1 cellular context compared by ENCODE assay signal in the genomic region with DNA sequence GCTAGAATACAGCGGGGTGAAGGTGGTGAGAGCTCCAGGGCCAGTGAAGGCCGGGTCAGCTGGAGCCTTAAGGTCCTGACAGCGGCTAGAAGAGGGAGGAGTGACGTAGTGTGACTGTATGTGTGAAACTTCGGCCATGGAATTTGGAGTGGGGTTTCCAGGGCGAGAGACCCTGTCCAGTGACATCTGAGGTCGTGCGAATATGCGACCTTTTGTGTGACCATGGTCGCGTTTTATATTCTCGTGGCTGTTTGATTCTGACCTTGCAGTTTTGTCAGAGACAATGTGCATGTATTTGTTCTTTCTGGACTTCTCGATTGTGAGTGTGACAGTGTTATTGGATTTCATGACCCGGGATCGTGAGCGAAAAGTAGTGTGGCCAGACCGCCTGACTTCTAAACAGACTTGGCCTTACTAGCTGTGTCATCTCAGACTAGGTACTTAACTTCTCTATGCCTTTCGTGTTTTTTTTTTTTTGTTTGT.
TF ChIP-seq lines count a peak whose summit lies in the region.

No MANE protein-coding gene starts in this region.

TF ChIP-seq in GM12878, 131 proteins besides CTCF, POLR2A, EP300 and RAD21 (continues in another document):
- TF ChIP-seq HDGF (IDR thresholded peaks at IDR 0.05) (no peak), HDAC6 (IDR thresholded peaks at IDR 0.05; ENCODE audit: unreplicated experiment) (no peak), RB1 (IDR thresholded peaks at IDR 0.05; ENCODE audit: borderline replicate concordance) (no peak), RCOR1 (conservative IDR thresholded peaks at IDR 0.05; ENCODE audit: low read depth, low read length) (no peak), GABPA (IDR thresholded peaks at IDR 0.05; ENCODE audit: low read depth) (no peak), MYB (IDR thresholded peaks at IDR 0.05; ENCODE audit: borderline replicate concordance, low read depth, low read length) (no peak), SREBF1 (IDR thresholded peaks at IDR 0.05; ENCODE audit: low read length) (no peak), BACH1 (IDR thresholded peaks at IDR 0.05; ENCODE audit: borderline replicate concordance) (no peak), MYC (IDR thresholded peaks at IDR 0.05; ENCODE audit: insufficient read depth, insufficient read length, insufficient replicate concordance, low read length, severe bottlenecking) (no peak), TCF3 (IDR thresholded peaks at IDR 0.05; ENCODE audit: borderline replicate concordance, insufficient read depth, low read depth, low read length) (no peak), NRF1 (conservative IDR thresholded peaks at IDR 0.05; ENCODE audit: low read depth, low read length) (no peak), BCL11A (IDR thresholded peaks at IDR 0.05; ENCODE audit: low read depth, low read length) (no peak), CBX3 (IDR thresholded peaks at IDR 0.05; ENCODE audit: borderline replicate concordance, low read depth) (no peak), TCF12 (IDR thresholded peaks at IDR 0.05; ENCODE audit: low read depth, low read length) (no peak), ZNF274 (IDR thresholded peaks at IDR 0.05; ENCODE audit: insufficient read depth, insufficient read length) (no peak), YBX1 (IDR thresholded peaks at IDR 0.05) (no peak), MEF2A (IDR thresholded peaks at IDR 0.05; ENCODE audit: insufficient read depth, low read depth, low read length) (no peak), RBBP5 (conservative IDR thresholded peaks at IDR 0.05) (no peak), NBN (IDR thresholded peaks at IDR 0.05) (no peak), PML (IDR thresholded peaks at IDR 0.05; ENCODE audit: low read length) (no peak), ESRRA (IDR thresholded peaks at IDR 0.05; ENCODE audit: low read length) (no peak), NFYA (IDR thresholded peaks at IDR 0.05; ENCODE audit: borderline replicate concordance, low read depth, low read length) (no peak), MTA3 (IDR thresholded peaks at IDR 0.05; ENCODE audit: borderline replicate concordance, low read length) (no peak), RAD51 (IDR thresholded peaks at IDR 0.05) (no peak), HCFC1 (IDR thresholded peaks at IDR 0.05; ENCODE audit: low read length) (no peak), MXI1 (IDR thresholded peaks at IDR 0.05; ENCODE audit: low read depth, low read length) (no peak), IKZF1 (conservative IDR thresholded peaks at IDR 0.05) (no peak; the same call in 1 of the 2 replicates), CREM (IDR thresholded peaks at IDR 0.05; ENCODE audit: low read depth) (no peak), LARP7 (IDR thresholded peaks at IDR 0.05) (peak; percentile 55; the same call in 1 of the 2 replicates)
- TF ChIP-seq, protein P1, sequence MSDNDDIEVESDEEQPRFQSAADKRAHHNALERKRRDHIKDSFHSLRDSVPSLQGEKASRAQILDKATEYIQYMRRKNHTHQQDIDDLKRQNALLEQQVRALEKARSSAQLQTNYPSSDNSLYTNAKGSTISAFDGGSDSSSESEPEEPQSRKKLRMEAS (IDR thresholded peaks at IDR 0.05; ENCODE audit: low read depth, low read length) = no peak
- TF ChIP-seq, protein P2, sequence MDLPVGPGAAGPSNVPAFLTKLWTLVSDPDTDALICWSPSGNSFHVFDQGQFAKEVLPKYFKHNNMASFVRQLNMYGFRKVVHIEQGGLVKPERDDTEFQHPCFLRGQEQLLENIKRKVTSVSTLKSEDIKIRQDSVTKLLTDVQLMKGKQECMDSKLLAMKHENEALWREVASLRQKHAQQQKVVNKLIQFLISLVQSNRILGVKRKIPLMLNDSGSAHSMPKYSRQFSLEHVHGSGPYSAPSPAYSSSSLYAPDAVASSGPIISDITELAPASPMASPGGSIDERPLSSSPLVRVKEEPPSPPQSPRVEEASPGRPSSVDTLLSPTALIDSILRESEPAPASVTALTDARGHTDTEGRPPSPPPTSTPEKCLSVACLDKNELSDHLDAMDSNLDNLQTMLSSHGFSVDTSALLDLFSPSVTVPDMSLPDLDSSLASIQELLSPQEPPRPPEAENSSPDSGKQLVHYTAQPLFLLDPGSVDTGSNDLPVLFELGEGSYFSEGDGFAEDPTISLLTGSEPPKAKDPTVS (IDR thresholded peaks at IDR 0.05; ENCODE audit: low read depth, low read length) = no peak
- TF ChIP-seq, protein P3, sequence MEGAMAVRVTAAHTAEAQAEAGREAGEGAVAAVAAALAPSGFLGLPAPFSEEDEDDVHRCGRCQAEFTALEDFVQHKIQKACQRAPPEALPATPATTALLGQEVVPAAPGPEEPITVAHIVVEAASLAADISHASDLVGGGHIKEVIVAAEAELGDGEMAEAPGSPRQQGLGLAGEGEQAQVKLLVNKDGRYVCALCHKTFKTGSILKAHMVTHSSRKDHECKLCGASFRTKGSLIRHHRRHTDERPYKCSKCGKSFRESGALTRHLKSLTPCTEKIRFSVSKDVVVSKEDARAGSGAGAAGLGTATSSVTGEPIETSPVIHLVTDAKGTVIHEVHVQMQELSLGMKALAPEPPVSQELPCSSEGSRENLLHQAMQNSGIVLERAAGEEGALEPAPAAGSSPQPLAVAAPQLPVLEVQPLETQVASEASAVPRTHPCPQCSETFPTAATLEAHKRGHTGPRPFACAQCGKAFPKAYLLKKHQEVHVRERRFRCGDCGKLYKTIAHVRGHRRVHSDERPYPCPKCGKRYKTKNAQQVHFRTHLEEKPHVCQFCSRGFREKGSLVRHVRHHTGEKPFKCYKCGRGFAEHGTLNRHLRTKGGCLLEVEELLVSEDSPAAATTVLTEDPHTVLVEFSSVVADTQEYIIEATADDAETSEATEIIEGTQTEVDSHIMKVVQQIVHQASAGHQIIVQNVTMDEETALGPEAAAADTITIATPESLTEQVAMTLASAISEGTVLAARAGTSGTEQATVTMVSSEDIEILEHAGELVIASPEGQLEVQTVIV (IDR thresholded peaks at IDR 0.05; ENCODE audit: borderline replicate concordance, partially characterized antibody) = no peak
- TF ChIP-seq, protein P4, sequence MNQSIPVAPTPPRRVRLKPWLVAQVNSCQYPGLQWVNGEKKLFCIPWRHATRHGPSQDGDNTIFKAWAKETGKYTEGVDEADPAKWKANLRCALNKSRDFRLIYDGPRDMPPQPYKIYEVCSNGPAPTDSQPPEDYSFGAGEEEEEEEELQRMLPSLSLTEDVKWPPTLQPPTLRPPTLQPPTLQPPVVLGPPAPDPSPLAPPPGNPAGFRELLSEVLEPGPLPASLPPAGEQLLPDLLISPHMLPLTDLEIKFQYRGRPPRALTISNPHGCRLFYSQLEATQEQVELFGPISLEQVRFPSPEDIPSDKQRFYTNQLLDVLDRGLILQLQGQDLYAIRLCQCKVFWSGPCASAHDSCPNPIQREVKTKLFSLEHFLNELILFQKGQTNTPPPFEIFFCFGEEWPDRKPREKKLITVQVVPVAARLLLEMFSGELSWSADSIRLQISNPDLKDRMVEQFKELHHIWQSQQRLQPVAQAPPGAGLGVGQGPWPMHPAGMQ (IDR thresholded peaks at IDR 0.05; ENCODE audit: borderline replicate concordance) = no peak
- TF ChIP-seq, protein P5, sequence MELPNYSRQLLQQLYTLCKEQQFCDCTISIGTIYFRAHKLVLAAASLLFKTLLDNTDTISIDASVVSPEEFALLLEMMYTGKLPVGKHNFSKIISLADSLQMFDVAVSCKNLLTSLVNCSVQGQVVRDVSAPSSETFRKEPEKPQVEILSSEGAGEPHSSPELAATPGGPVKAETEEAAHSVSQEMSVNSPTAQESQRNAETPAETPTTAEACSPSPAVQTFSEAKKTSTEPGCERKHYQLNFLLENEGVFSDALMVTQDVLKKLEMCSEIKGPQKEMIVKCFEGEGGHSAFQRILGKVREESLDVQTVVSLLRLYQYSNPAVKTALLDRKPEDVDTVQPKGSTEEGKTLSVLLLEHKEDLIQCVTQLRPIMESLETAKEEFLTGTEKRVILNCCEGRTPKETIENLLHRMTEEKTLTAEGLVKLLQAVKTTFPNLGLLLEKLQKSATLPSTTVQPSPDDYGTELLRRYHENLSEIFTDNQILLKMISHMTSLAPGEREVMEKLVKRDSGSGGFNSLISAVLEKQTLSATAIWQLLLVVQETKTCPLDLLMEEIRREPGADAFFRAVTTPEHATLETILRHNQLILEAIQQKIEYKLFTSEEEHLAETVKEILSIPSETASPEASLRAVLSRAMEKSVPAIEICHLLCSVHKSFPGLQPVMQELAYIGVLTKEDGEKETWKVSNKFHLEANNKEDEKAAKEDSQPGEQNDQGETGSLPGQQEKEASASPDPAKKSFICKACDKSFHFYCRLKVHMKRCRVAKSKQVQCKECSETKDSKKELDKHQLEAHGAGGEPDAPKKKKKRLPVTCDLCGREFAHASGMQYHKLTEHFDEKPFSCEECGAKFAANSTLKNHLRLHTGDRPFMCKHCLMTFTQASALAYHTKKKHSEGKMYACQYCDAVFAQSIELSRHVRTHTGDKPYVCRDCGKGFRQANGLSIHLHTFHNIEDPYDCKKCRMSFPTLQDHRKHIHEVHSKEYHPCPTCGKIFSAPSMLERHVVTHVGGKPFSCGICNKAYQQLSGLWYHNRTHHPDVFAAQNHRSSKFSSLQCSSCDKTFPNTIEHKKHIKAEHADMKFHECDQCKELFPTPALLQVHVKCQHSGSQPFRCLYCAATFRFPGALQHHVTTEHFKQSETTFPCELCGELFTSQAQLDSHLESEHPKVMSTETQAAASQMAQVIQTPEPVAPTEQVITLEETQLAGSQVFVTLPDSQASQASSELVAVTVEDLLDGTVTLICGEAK (IDR thresholded peaks at IDR 0.05; ENCODE audit: borderline replicate concordance) = no peak
- TF ChIP-seq, protein P6, sequence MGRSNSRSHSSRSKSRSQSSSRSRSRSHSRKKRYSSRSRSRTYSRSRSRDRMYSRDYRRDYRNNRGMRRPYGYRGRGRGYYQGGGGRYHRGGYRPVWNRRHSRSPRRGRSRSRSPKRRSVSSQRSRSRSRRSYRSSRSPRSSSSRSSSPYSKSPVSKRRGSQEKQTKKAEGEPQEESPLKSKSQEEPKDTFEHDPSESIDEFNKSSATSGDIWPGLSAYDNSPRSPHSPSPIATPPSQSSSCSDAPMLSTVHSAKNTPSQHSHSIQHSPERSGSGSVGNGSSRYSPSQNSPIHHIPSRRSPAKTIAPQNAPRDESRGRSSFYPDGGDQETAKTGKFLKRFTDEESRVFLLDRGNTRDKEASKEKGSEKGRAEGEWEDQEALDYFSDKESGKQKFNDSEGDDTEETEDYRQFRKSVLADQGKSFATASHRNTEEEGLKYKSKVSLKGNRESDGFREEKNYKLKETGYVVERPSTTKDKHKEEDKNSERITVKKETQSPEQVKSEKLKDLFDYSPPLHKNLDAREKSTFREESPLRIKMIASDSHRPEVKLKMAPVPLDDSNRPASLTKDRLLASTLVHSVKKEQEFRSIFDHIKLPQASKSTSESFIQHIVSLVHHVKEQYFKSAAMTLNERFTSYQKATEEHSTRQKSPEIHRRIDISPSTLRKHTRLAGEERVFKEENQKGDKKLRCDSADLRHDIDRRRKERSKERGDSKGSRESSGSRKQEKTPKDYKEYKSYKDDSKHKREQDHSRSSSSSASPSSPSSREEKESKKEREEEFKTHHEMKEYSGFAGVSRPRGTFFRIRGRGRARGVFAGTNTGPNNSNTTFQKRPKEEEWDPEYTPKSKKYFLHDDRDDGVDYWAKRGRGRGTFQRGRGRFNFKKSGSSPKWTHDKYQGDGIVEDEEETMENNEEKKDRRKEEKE (IDR thresholded peaks at IDR 0.05) = no peak
- TF ChIP-seq, protein P7, sequence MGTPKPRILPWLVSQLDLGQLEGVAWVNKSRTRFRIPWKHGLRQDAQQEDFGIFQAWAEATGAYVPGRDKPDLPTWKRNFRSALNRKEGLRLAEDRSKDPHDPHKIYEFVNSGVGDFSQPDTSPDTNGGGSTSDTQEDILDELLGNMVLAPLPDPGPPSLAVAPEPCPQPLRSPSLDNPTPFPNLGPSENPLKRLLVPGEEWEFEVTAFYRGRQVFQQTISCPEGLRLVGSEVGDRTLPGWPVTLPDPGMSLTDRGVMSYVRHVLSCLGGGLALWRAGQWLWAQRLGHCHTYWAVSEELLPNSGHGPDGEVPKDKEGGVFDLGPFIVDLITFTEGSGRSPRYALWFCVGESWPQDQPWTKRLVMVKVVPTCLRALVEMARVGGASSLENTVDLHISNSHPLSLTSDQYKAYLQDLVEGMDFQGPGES (IDR thresholded peaks at IDR 0.05) = 0 out of 2 replicates have a peak, but pooled peaks have one; percentile 20
- TF ChIP-seq, protein P8, sequence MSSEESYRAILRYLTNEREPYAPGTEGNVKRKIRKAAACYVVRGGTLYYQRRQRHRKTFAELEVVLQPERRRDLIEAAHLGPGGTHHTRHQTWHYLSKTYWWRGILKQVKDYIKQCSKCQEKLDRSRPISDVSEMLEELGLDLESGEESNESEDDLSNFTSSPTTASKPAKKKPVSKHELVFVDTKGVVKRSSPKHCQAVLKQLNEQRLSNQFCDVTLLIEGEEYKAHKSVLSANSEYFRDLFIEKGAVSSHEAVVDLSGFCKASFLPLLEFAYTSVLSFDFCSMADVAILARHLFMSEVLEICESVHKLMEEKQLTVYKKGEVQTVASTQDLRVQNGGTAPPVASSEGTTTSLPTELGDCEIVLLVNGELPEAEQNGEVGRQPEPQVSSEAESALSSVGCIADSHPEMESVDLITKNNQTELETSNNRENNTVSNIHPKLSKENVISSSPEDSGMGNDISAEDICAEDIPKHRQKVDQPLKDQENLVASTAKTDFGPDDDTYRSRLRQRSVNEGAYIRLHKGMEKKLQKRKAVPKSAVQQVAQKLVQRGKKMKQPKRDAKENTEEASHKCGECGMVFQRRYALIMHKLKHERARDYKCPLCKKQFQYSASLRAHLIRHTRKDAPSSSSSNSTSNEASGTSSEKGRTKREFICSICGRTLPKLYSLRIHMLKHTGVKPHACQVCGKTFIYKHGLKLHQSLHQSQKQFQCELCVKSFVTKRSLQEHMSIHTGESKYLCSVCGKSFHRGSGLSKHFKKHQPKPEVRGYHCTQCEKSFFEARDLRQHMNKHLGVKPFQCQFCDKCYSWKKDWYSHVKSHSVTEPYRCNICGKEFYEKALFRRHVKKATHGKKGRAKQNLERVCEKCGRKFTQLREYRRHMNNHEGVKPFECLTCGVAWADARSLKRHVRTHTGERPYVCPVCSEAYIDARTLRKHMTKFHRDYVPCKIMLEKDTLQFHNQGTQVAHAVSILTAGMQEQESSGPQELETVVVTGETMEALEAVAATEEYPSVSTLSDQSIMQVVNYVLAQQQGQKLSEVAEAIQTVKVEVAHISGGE (CRISPR knock-in tag; IDR thresholded peaks at IDR 0.05) = no peak
- TF ChIP-seq, protein P9, sequence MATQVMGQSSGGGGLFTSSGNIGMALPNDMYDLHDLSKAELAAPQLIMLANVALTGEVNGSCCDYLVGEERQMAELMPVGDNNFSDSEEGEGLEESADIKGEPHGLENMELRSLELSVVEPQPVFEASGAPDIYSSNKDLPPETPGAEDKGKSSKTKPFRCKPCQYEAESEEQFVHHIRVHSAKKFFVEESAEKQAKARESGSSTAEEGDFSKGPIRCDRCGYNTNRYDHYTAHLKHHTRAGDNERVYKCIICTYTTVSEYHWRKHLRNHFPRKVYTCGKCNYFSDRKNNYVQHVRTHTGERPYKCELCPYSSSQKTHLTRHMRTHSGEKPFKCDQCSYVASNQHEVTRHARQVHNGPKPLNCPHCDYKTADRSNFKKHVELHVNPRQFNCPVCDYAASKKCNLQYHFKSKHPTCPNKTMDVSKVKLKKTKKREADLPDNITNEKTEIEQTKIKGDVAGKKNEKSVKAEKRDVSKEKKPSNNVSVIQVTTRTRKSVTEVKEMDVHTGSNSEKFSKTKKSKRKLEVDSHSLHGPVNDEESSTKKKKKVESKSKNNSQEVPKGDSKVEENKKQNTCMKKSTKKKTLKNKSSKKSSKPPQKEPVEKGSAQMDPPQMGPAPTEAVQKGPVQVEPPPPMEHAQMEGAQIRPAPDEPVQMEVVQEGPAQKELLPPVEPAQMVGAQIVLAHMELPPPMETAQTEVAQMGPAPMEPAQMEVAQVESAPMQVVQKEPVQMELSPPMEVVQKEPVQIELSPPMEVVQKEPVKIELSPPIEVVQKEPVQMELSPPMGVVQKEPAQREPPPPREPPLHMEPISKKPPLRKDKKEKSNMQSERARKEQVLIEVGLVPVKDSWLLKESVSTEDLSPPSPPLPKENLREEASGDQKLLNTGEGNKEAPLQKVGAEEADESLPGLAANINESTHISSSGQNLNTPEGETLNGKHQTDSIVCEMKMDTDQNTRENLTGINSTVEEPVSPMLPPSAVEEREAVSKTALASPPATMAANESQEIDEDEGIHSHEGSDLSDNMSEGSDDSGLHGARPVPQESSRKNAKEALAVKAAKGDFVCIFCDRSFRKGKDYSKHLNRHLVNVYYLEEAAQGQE (IDR thresholded peaks at IDR 0.05; ENCODE audit: low read depth, low read length) = no peak
